In genomic region chr6:167825759-167826229, GRCh38 we compare ENCODE assay signal across 8 cellular contexts. TPM values are rescaled to one million over a fixed set of nuclear protein-coding genes. Genes with fewer than 3 reads are reported as not detected.
DNase-seq lines count a peak whose midpoint lies in the region; ATAC-seq lines count a peak whose summit lies in the region.

No MANE protein-coding gene starts in this region.

- no peaks in the 10 kb centered on the region for H3K36me3 ChIP-seq in BLaER1 treated with 17β-estradiol and CSF1 and Interleukin-3, amounts not matched to agents 10 nM and 100 nM
- no peaks in the 10 kb centered on the region for H3K36me3 ChIP-seq in SK-N-MC (ENCODE audit: insufficient read depth, low read length)

- peak overlapping the region in 8 of 11 experiments; percentile 60 to 72 (median 66); a peak in 10 of 22 replicates for H3K27ac ChIP-seq in BLaER1 treated with 17β-estradiol and CSF1 and Interleukin-3, amounts not matched to agents 10 nM and 100 nM
- H3K27ac ChIP-seq in SK-N-MC = peak overlapping the region; percentile 71; the same call in 1 of the 2 replicates

- H3K27me3 ChIP-seq in BLaER1 treated with 17β-estradiol and CSF1 and Interleukin-3, amounts not matched to agents 10 nM and 100 nM = peaks cover 31 to 54% (median 48%) of the 10 kb centered on the region in 11 experiments

- DNase-seq in SK-N-MC (ENCODE audit: low read depth, low spot score) (no peak), cerebellum (ENCODE audit: low spot score) (peak; percentile 30), left colon (peak; percentile 83 to 89), SKM-1 treated with dmso at 0.1 percent for 144 hours (lab: John Stamatoyannopoulos, UW; ENCODE audit: unreplicated experiment) (no peak)
- peak; percentile 45 for DNase-seq in stimulated activated CD8-positive, alpha-beta memory T cell treated with anti-CD3 and anti-CD28 coated beads, Interleukin-4, amount 100 ng/mL, for 48 hours

- H3K9ac ChIP-seq in BLaER1 treated with 17β-estradiol and CSF1 and Interleukin-3, amounts not matched to agents 10 nM and 100 nM = peak overlapping the region; percentile 77 to 91 (median 86); a peak in 16 of 22 replicates
- H3K9ac ChIP-seq in SK-N-MC (ENCODE audit: insufficient read length) = peak overlapping the region; percentile 78

- peak overlapping the region; percentile 91 to 100 (median 98) for H3K4me2 ChIP-seq in BLaER1 treated with 17β-estradiol and CSF1 and Interleukin-3, amounts not matched to agents 10 nM and 100 nM

- peaks cover 16 to 25% (median 21%) of the 10 kb centered on the region in 10 experiments for H3K4me1 ChIP-seq in BLaER1 treated with 17β-estradiol and CSF1 and Interleukin-3, amounts not matched to agents 10 nM and 100 nM

- intact Hi-C loops in left colon (cut with DNase I, micrococcal nuclease) = no loop called here

- ATAC-seq in GM21723 (IDR thresholded peaks at IDR 0.05; ENCODE audit: unreplicated experiment) (peak; percentile 30), left colon (peak; percentile 78), GM21423 (IDR thresholded peaks at IDR 0.05; ENCODE audit: unreplicated experiment) (no peak)

- peaks cover 25 to 36% (median 34%) of the 10 kb centered on the region in 11 experiments; a peak in 21 of 22 replicates for H4K20me1 ChIP-seq in BLaER1 treated with 17β-estradiol and CSF1 and Interleukin-3, amounts not matched to agents 10 nM and 100 nM

- peak overlapping the region; percentile 80 to 96 (median 90) for H3K4me3 ChIP-seq in BLaER1 treated with 17β-estradiol and CSF1 and Interleukin-3, amounts not matched to agents 10 nM and 100 nM
- H3K4me3 ChIP-seq in SK-N-MC = peak overlapping the region; percentile 92

- H3K9me3 ChIP-seq in BLaER1 treated with 17β-estradiol and CSF1 and Interleukin-3, amounts not matched to agents 10 nM and 100 nM (replicated peaks in 1 of 11) = no peaks in the 10 kb centered on the region; a peak in 1 of 22 replicates
- H3K9me3 ChIP-seq in SK-N-MC (ENCODE audit: low read depth, low read length) = no peaks in the 10 kb centered on the region

RNA-seq across cellular contexts. Expression of gene AFDN, which starts 0.9 kb away (rescaled TPM):
- total RNA-seq in cerebellum = 282 TPM
- 100 to 1,000 TPM; 194 to 228 TPM for total RNA-seq in left colon

Comparison
In these comparisons a context has a peak if more than half of its experiments do, and no peak if none do; other contexts are left out.
1. DNase-seq: peak in cerebellum (single experiment), left colon (2 of 2) and stimulated activated CD8-positive, alpha-beta memory T cell treated with anti-CD3 and anti-CD28 coated beads, Interleukin-4, amount 100 ng/mL, for 48 hours (single experiment); none in SK-N-MC (single experiment) and SKM-1 treated with dmso at 0.1 percent for 144 hours (single experiment).